Comparison of ENCODE assay signal across 8 cellular contexts in genomic region chr11:68843052-68843561, GRCh38. TPM values are rescaled to one million over a fixed set of nuclear protein-coding genes. Genes with fewer than 3 reads are reported as not detected.
DNase-seq lines count a peak whose midpoint lies in the region; ATAC-seq and TF ChIP-seq lines count a peak whose summit lies in the region.

No MANE protein-coding gene starts in this region.

- POLR2A ChIA-PET in Caco-2 (lab: Charles Lee): no interaction called here

- no peak overlapping the region for H3K27ac ChIP-seq in hepatocyte

- peak overlapping the region; percentile 68 for H2AFZ ChIP-seq in hepatocyte

- H3K36me3 ChIP-seq in Caco-2 (ENCODE audit: control insufficient read depth, insufficient read depth, low read length) (no peaks in the 10 kb centered on the region), hepatocyte (replicated peaks; ENCODE audit: insufficient read depth, low read depth) (no peaks in the 10 kb centered on the region)

- H3K9me3 Mint-ChIP-seq in Caco-2 (ENCODE audit: unreplicated experiment): no peaks in the 10 kb centered on the region
- H3K9me3 Mint-ChIP-seq in activated T-helper 2 cell treated with anti-CD3 and anti-CD28 coated beads, Interferon-gamma antibody, Interleukin-2, Interleukin-4, amounts not matched to agents 10 μg/mL and 5 μg/mL and 100 μg/mL, durations not matched to agents 14 hours and 24 hours and 36 hours: no peaks in the 10 kb centered on the region

- no peaks in the 10 kb centered on the region for H3K79me2 ChIP-seq in hepatocyte

- peaks cover 29% of the 10 kb centered on the region for H3K4me1 Mint-ChIP-seq in Caco-2 (ENCODE audit: low read depth, unreplicated experiment)
- H3K4me1 Mint-ChIP-seq in activated T-helper 2 cell treated with anti-CD3 and anti-CD28 coated beads, Interferon-gamma antibody, Interleukin-2, Interleukin-4, amounts not matched to agents 10 μg/mL and 5 μg/mL and 100 μg/mL, durations not matched to agents 14 hours and 24 hours and 36 hours (ENCODE audit: low read depth): peaks cover 35% of the 10 kb centered on the region

- H3K27me3 Mint-ChIP-seq in Caco-2 (ENCODE audit: insufficient read depth, unreplicated experiment): peaks cover 11% of the 10 kb centered on the region
- peaks cover 14% of the 10 kb centered on the region for H3K27me3 Mint-ChIP-seq in activated T-helper 2 cell treated with anti-CD3 and anti-CD28 coated beads, Interferon-gamma antibody, Interleukin-2, Interleukin-4, amounts not matched to agents 10 μg/mL and 5 μg/mL and 100 μg/mL, durations not matched to agents 14 hours and 24 hours and 36 hours (ENCODE audit: low read depth)

- no TSS peak for BruUV-seq in Caco-2 (replicated peaks; lab: Mats Ljungman, UMichigan)

- H3K4me2 ChIP-seq in hepatocyte: peak overlapping the region; percentile 83

- H3K36me3 Mint-ChIP-seq in Caco-2 (ENCODE audit: insufficient read depth, unreplicated experiment): peaks cover 16% of the 10 kb centered on the region
- H3K36me3 Mint-ChIP-seq in activated T-helper 2 cell treated with anti-CD3 and anti-CD28 coated beads, Interferon-gamma antibody, Interleukin-2, Interleukin-4, amounts not matched to agents 10 μg/mL and 5 μg/mL and 100 μg/mL, durations not matched to agents 14 hours and 24 hours and 36 hours (ENCODE audit: low read depth): no peaks in the 10 kb centered on the region

- no peak overlapping the region for H3K27ac Mint-ChIP-seq in Caco-2 (ENCODE audit: unreplicated experiment)
- H3K27ac Mint-ChIP-seq in activated T-helper 2 cell treated with anti-CD3 and anti-CD28 coated beads, Interferon-gamma antibody, Interleukin-2, Interleukin-4, amounts not matched to agents 10 μg/mL and 5 μg/mL and 100 μg/mL, durations not matched to agents 14 hours and 24 hours and 36 hours: peak overlapping the region; percentile 85

- H3K9me3 ChIP-seq in Caco-2: no peaks in the 10 kb centered on the region
- no peaks in the 10 kb centered on the region for H3K9me3 ChIP-seq in hepatocyte (ENCODE audit: low read depth)

- H4K20me1 ChIP-seq in hepatocyte (ENCODE audit: insufficient read depth, poor library complexity, severe bottlenecking): no peaks in the 10 kb centered on the region

- CTCF ChIA-PET in Caco-2 (lab: Charles Lee): interaction anchor here (0.6 to 1.7 kb wide), 9 partner anchors 10 to 161 kb away, joined by 3 to 8 read pairs (median 3); no protein-coding TSS in a partner anchor

- intact Hi-C loops in Caco-2 (cut with micrococcal nuclease; ENCODE audit: unreplicated experiment): loop anchor here (5.0 kb wide), 1 partner anchor 91 kb away; the partner anchor contains the start of gene TESMIN
- intact Hi-C loops in activated T-helper 2 cell treated with anti-CD3 and anti-CD28 coated beads, Interferon-gamma antibody, Interleukin-2, Interleukin-4, amounts not matched to agents 10 μg/mL and 5 μg/mL and 100 μg/mL, durations not matched to agents 14 hours and 24 hours and 36 hours (cut with micrococcal nuclease): loop anchor here (5.0 kb wide), 2 partner anchors 381 to 799 kb away; partner anchors contain the start of genes CCND1 and PPP6R3

- WGBS in hepatocyte (ENCODE audit: low lambda C conversion rate, missing lambda C conversion rate): 12% methylated on average over 23 of the region's 23 CpGs

- H3K4me3 Mint-ChIP-seq in Caco-2 (ENCODE audit: unreplicated experiment): peak overlapping the region; percentile 75
- H3K4me3 Mint-ChIP-seq in activated T-helper 2 cell treated with anti-CD3 and anti-CD28 coated beads, Interferon-gamma antibody, Interleukin-2, Interleukin-4, amounts not matched to agents 10 μg/mL and 5 μg/mL and 100 μg/mL, durations not matched to agents 14 hours and 24 hours and 36 hours (ENCODE audit: low read depth): peak overlapping the region; percentile 86

- H3K4me3 ChIP-seq in Caco-2 (ENCODE audit: low read depth, low read length): peak overlapping the region; percentile 34
- H3K4me3 ChIP-seq in hepatocyte: no peak overlapping the region

- H3K27me3 ChIP-seq in Caco-2 (replicated peaks; ENCODE audit: control insufficient read depth, insufficient read depth, low read length) (0 out of 2 replicates have a peak, but pooled peaks cover 1% of the 10 kb centered on the region), hepatocyte (peaks cover 32% of the 10 kb centered on the region)

- no peaks in the 10 kb centered on the region for H3K9me2 ChIP-seq in hepatocyte (replicated peaks; ENCODE audit: insufficient read depth)

- TF ChIP-seq CTCF in Caco-2 (IDR thresholded peaks at IDR 0.05; ENCODE audit: insufficient read depth in 1 of 2, low read depth in 1 of 2, low read length in 1 of 2, severe bottlenecking in 1 of 2, unreplicated experiment in 1 of 2): no peak
- TF ChIP-seq CTCF in hepatocyte (IDR thresholded peaks at IDR 0.05; ENCODE audit: poor library complexity): no peak

- DNase-seq in Caco-2 (no peak), MV-4-11 (lab: John Stamatoyannopoulos, UW) (peak; percentile 67), hepatocyte (ENCODE audit: low spot score) (no peak), NCI-H1694 treated with DMSO at 0.1 percent for 48 hours (lab: John Stamatoyannopoulos, UW) (no peak), kidney tubule cell (ENCODE audit: low spot score) (no peak)
- DNase-seq in activated T-helper 2 cell treated with anti-CD3 and anti-CD28 coated beads, Interferon-gamma antibody, Interleukin-2, Interleukin-4, amounts not matched to agents 10 μg/mL and 5 μg/mL and 100 μg/mL, durations not matched to agents 14 hours and 24 hours and 36 hours (ENCODE audit: low spot score): peak; percentile 61
- DNase-seq in stimulated activated naive CD4-positive, alpha-beta T cell (lab: John Stamatoyannopoulos, UW): peak; percentile 31 to 58 (median 46)

- no peak for ATAC-seq in HG03565 (IDR thresholded peaks at IDR 0.05; ENCODE audit: unreplicated experiment)

- H3K4me1 ChIP-seq in Caco-2 (peaks cover 37% of the 10 kb centered on the region), hepatocyte (ENCODE audit: insufficient read depth) (peaks cover 40% of the 10 kb centered on the region)

RNA-seq across cellular contexts. Expression of gene CPT1A, which starts 1.4 kb away (rescaled TPM):
- total RNA-seq in Caco-2 (2022) (5.7 and 6.3 TPM in 2 replicates), hepatocyte (16.2 and 24.8 TPM in 2 replicates)
- total RNA-seq in activated T-helper 2 cell treated with anti-CD3 and anti-CD28 coated beads, Interferon-gamma antibody, Interleukin-2, Interleukin-4, amounts not matched to agents 10 μg/mL and 5 μg/mL and 100 μg/mL, durations not matched to agents 14 hours and 24 hours and 36 hours: 45.5 and 46.6 TPM in 2 replicates
- polyA plus RNA-seq in hepatocyte: 4.4 and 8.3 TPM in 2 replicates

Comparison
In these comparisons a context has a peak if more than half of its experiments do, and no peak if none do; other contexts are left out.
1. DNase-seq: peak in MV-4-11 (single experiment), activated T-helper 2 cell treated with anti-CD3 and anti-CD28 coated beads, Interferon-gamma antibody, Interleukin-2, Interleukin-4, amounts not matched to agents 10 μg/mL and 5 μg/mL and 100 μg/mL, durations not matched to agents 14 hours and 24 hours and 36 hours (single experiment) and stimulated activated naive CD4-positive, alpha-beta T cell (6 of 6); none in Caco-2 (0 of 2), hepatocyte (single experiment), NCI-H1694 treated with DMSO at 0.1 percent for 48 hours (single experiment) and kidney tubule cell (single experiment).